In the genomic region with DNA sequence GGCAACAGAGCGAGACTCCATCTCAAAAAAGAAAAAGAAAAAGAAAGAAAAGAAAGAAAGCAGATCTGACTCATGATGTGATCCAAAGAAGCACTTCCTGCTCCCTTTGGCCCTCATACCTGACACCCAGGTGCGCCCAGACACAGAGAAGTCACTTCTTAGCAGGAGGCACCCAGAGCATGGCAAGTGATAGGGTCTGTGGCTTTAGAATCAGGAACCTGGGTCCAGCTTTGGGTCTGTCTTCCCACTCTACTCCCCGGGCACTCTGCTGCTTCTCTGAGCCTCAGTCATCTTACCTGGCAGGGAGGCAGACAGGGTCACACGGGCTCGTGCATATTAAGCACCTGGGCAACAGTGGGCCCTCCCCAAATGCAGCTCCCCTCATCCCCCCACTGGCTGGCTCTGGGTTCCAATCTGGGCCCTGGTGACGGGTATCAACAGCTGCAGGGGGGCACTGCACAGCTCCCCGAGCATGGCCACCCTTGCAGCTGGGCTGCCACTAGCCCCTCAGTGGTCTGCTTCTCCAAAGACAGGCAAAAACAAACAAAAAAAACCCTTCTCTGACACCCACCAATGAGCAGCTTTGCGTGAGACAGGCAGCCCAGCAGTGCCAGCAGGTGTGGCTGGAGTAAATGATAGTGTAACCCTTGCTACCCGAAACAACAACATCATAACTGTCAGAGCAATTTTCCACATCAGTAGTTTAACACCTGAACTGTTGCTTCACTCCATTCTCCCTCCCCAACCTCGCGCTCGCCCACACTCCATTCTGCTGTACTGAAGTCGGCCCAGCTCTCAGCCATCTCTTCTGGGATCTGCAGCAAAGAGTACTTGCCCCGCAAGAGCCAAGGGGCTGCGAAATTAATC, we compare ENCODE assay signal across 8 cellular contexts.
DNase-seq lines count a peak whose midpoint lies in the region; ATAC-seq lines count a peak whose summit lies in the region.
"Had no signal": no experiment of that assay in that cellular context is flagged by ENCODE, and none has a peak within 500 bp of the region (broad histone marks: within the 10 kb centered on the region; RNA-seq: fewer than 3 reads in every experiment).

No MANE protein-coding gene starts in this region.

- H3K79me1 ChIP-seq in neuronal stem cell (ENCODE audit: low read depth, low read length) (no peaks in the 10 kb centered on the region), trophoblast cell (ENCODE audit: low read length) (no peaks in the 10 kb centered on the region)

- no peak overlapping the region for H3K23ac ChIP-seq in neuronal stem cell (ENCODE audit: low read depth, low read length, poor library complexity)
- no peak overlapping the region for H3K23ac ChIP-seq in trophoblast cell (ENCODE audit: low read length)

- H3K18ac ChIP-seq in neuronal stem cell (ENCODE audit: low read length) (no peak overlapping the region), trophoblast cell (ENCODE audit: low read length) (no peak overlapping the region)

- H3K4me1 ChIP-seq in neuronal stem cell (ENCODE audit: control insufficient read depth in 2 of 2, insufficient read depth in 1 of 2, low read depth in 1 of 2, low read length in 2 of 2) (peaks cover 0 to 10% of the 10 kb centered on the region in 2 donors), trophoblast cell (ENCODE audit: control insufficient read depth in 1 of 2, insufficient read depth in 2 of 2, low read length in 2 of 2) (no peaks in the 10 kb centered on the region)

- no peak overlapping the region for H3K4me3 ChIP-seq in neuronal stem cell (ENCODE audit: low read length in 2 of 2)
- H3K4me3 ChIP-seq in trophoblast cell (ENCODE audit: low read depth, low read length): no peak overlapping the region

- H4K91ac ChIP-seq in neuronal stem cell (ENCODE audit: low read depth, low read length, poor library complexity) (peak overlapping the region; percentile 34), trophoblast cell (ENCODE audit: low read depth, low read length) (no peak overlapping the region)

- H3K9me3 ChIP-seq in neuronal stem cell (replicated peaks in 1 of 2; ENCODE audit: control insufficient read depth in 2 of 2, insufficient read depth in 1 of 2, low read depth in 1 of 2, low read length in 2 of 2) (no peaks in the 10 kb centered on the region), trophoblast cell (ENCODE audit: insufficient read depth, low read depth, low read length) (no peaks in the 10 kb centered on the region)

- WGBS in neuronal stem cell (ENCODE audit: extremely low coverage in 2 of 2, insufficient read length in 2 of 2, insufficient replicate concordance in 1 of 2), 2 donors: no CpG with 5 or more reads among the region's 15 CpGs
- whole genome bisulfite sequencing in trophoblast cell (ENCODE audit: extremely low coverage, insufficient coverage, insufficient read length): no CpG with 5 or more reads among the region's 15 CpGs

- H2BK12ac ChIP-seq in neuronal stem cell (ENCODE audit: low read length) (no peak overlapping the region), trophoblast cell (ENCODE audit: low read length) (no peak overlapping the region)

- H2BK120ac ChIP-seq in neuronal stem cell (ENCODE audit: low read depth, low read length) (no peak overlapping the region), trophoblast cell (ENCODE audit: insufficient read depth, low read length, poor library complexity) (no peak overlapping the region)

- ATAC-seq in HG02852 (IDR thresholded peaks at IDR 0.05; ENCODE audit: unreplicated experiment): peak; percentile 87
- ATAC-seq: activated CD4-positive, CD25-positive, alpha-beta regulatory T cell treated with anti-CD3 and anti-CD28 coated beads, Interleukin-2, amount 50 U/mL, for 24 hours had no signal

- no peak overlapping the region for H4K8ac ChIP-seq in neuronal stem cell (ENCODE audit: low read depth, low read length)
- no peak overlapping the region for H4K8ac ChIP-seq in trophoblast cell (ENCODE audit: low read depth, low read length)

- H3K27me3 ChIP-seq in neuronal stem cell (ENCODE audit: control insufficient read depth in 3 of 3, insufficient read depth in 3 of 3, low read depth in 1 of 3, low read length in 3 of 3) (peaks cover 0 to 54% (median 0%) of the 10 kb centered on the region in 3 experiments), trophoblast cell (ENCODE audit: insufficient read depth, low read length) (no peaks in the 10 kb centered on the region)

- H3K9ac ChIP-seq in neuronal stem cell (ENCODE audit: low read depth, low read length, poor library complexity): no peak overlapping the region
- H3K9ac ChIP-seq in trophoblast cell (ENCODE audit: low read length): no peak overlapping the region

- H2BK5ac ChIP-seq in neuronal stem cell (ENCODE audit: low read length) (no peak overlapping the region), trophoblast cell (ENCODE audit: low read depth, low read length, poor library complexity) (no peak overlapping the region)

- H2AFZ ChIP-seq in neuronal stem cell (ENCODE audit: low read length) (no peak overlapping the region), trophoblast cell (ENCODE audit: insufficient read depth, low read length, poor library complexity) (no peak overlapping the region)

- H3K36me3 ChIP-seq in neuronal stem cell (replicated peaks in 1 of 2; ENCODE audit: control insufficient read depth in 2 of 2, insufficient read depth in 2 of 2, low read length in 2 of 2): no peaks in the 10 kb centered on the region
- no peaks in the 10 kb centered on the region for H3K36me3 ChIP-seq in trophoblast cell (ENCODE audit: control insufficient read depth in 1 of 2, insufficient read depth in 2 of 2, low read length in 2 of 2)

- no peak overlapping the region for H2AK5ac ChIP-seq in neuronal stem cell (ENCODE audit: low read depth, low read length)
- H2AK5ac ChIP-seq in trophoblast cell (ENCODE audit: low read length): no peak overlapping the region

- DNase-seq in GM19240 (ENCODE audit: insufficient read length, low spot score) (peak; percentile 43), NCI-H2029 (lab: John Stamatoyannopoulos, UW) (peak; percentile 71), neuronal stem cell (ENCODE audit: low spot score) (no peak), trophoblast cell (no peak), mucosa of gallbladder (ENCODE audit: low spot score) (no peak)
- DNase-seq in activated CD4-positive, alpha-beta T cell treated with anti-CD3 and anti-CD28 coated beads for 4 hours: no peak

- H3K79me2 ChIP-seq in trophoblast cell (ENCODE audit: control insufficient read depth, insufficient read depth, low read length, poor library complexity): no peaks in the 10 kb centered on the region

- H3K14ac ChIP-seq in neuronal stem cell (ENCODE audit: low read length) (no peak overlapping the region), trophoblast cell (ENCODE audit: low read length) (no peak overlapping the region)

- H3K4me2 ChIP-seq in neuronal stem cell (ENCODE audit: insufficient read depth, low read length, poor library complexity, severe bottlenecking) (no peak overlapping the region), trophoblast cell (ENCODE audit: low read length) (no peak overlapping the region)

- no peak overlapping the region for H4K12ac ChIP-seq in trophoblast cell (ENCODE audit: low read depth, low read length)

- H3K4ac ChIP-seq in neuronal stem cell (ENCODE audit: low read length): no peak overlapping the region
- no peak overlapping the region for H3K4ac ChIP-seq in trophoblast cell (ENCODE audit: low read depth, low read length)

- peak overlapping the region; percentile 25 for H2BK15ac ChIP-seq in neuronal stem cell (ENCODE audit: low read length)

- no peak overlapping the region for H3K27ac ChIP-seq in neuronal stem cell (replicated peaks; ENCODE audit: low read length)
- no peak overlapping the region for H3K27ac ChIP-seq in trophoblast cell (ENCODE audit: low read depth, low read length)

Comparison
In these comparisons a context has a peak if more than half of its experiments do, and no peak if none do; other contexts are left out.
1. DNase-seq: peak in GM19240 (single experiment) and NCI-H2029 (single experiment); none in neuronal stem cell (single experiment), trophoblast cell (0 of 2), activated CD4-positive, alpha-beta T cell treated with anti-CD3 and anti-CD28 coated beads for 4 hours (0 of 2) and mucosa of gallbladder (single experiment).